Comparison of ENCODE assay signal across 18 cellular contexts in the genomic region with DNA sequence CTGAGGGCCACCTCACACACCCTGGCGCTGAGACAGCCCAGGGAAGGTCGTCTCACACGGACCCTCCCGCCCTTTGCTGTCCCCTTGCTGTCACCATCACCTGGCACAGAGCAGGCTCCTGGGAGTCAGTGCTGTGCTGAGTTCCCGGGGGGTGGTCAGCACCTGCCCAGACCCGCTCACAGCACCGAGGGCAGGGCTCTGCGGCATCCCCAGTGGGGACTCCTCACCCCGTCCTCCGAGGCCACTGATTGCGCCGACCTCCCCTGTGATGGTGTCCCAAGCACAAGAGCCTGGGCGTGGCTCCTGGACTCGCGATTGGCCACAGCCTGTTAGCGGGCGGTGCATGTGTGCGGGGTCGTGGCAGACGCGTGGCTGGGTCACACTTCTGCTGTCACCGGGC.
DNase-seq lines count a peak whose midpoint lies in the region; ATAC-seq lines count a peak whose summit lies in the region.
"Had no signal": no experiment of that assay in that cellular context is flagged by ENCODE, and none has a peak within 500 bp of the region (broad histone marks: within the 10 kb centered on the region; RNA-seq: fewer than 3 reads in every experiment).

No MANE protein-coding gene starts in this region.

- peaks cover 6% of the 10 kb centered on the region for H3K4me1 Mint-ChIP-seq in activated CD4-positive, alpha-beta T cell treated with anti-CD3 and anti-CD28 coated beads, Interleukin-2, amount 10 ng/mL, durations not matched to agents 24 days and 14 days
- H3K4me1 Mint-ChIP-seq in activated naive CD8-positive, alpha-beta T cell treated with anti-CD3 and anti-CD28 coated beads, Interleukin-2, amount 50 U/mL, for 24 hours, result peaks cover 33% of the 10 kb centered on the region
- peaks cover 77% of the 10 kb centered on the region for H3K4me1 Mint-ChIP-seq in stimulated activated memory B cell treated with anti-CD40 and anti-IgM and Interleukin-4, amounts not matched to agents 10 μg/mL and 1 μg/mL and 100 μg/mL, for 72 hours

- H3K4me3 Mint-ChIP-seq in activated CD4-positive, alpha-beta T cell treated with anti-CD3 and anti-CD28 coated beads, Interleukin-2, amount 10 ng/mL, durations not matched to agents 24 days and 14 days, result no peak overlapping the region
- H3K4me3 Mint-ChIP-seq in activated naive CD8-positive, alpha-beta T cell treated with anti-CD3 and anti-CD28 coated beads, Interleukin-2, amount 50 U/mL, for 24 hours, result no peak overlapping the region
- no peak overlapping the region for H3K4me3 Mint-ChIP-seq in stimulated activated memory B cell treated with anti-CD40 and anti-IgM and Interleukin-4, amounts not matched to agents 10 μg/mL and 1 μg/mL and 100 μg/mL, for 72 hours
- H3K4me3 Mint-ChIP-seq: HFFc6 had no signal

- peaks cover 38% of the 10 kb centered on the region for H3K79me2 ChIP-seq in Karpas-422 (ENCODE audit: low read length)

- H3K9me3 Mint-ChIP-seq in activated CD4-positive, alpha-beta T cell treated with anti-CD3 and anti-CD28 coated beads, Interleukin-2, amount 10 ng/mL, durations not matched to agents 24 days and 14 days, result no peaks in the 10 kb centered on the region
- H3K9me3 Mint-ChIP-seq in activated naive CD8-positive, alpha-beta T cell treated with anti-CD3 and anti-CD28 coated beads, Interleukin-2, amount 50 U/mL, for 24 hours, result no peaks in the 10 kb centered on the region
- no peaks in the 10 kb centered on the region for H3K9me3 Mint-ChIP-seq in stimulated activated memory B cell treated with anti-CD40 and anti-IgM and Interleukin-4, amounts not matched to agents 10 μg/mL and 1 μg/mL and 100 μg/mL, for 72 hours
- H3K9me3 Mint-ChIP-seq: HFFc6 had no signal

- no peaks in the 10 kb centered on the region for H3K27me3 ChIP-seq in Karpas-422 (ENCODE audit: low read length)
- H3K27me3 ChIP-seq: SJSA1 had no signal

- H3K27ac ChIP-seq in Karpas-422 (ENCODE audit: low read length), result peak overlapping the region; percentile 96
- H3K27ac ChIP-seq: 22Rv1, PC-9, SJSA1 had no signal

- H2AFZ ChIP-seq in Karpas-422 (ENCODE audit: low read length), result no peak overlapping the region
- H2AFZ ChIP-seq: PC-9 had no signal

- peak overlapping the region; percentile 65 for H3K4me2 ChIP-seq in Karpas-422 (ENCODE audit: low read depth, low read length, poor library complexity, severe bottlenecking)
- H3K4me2 ChIP-seq: PC-9 had no signal

- peak overlapping the region; percentile 46 for H3K4me3 ChIP-seq in Karpas-422 (ENCODE audit: low read length)
- H3K4me3 ChIP-seq: PC-9, SJSA1 had no signal

- no peaks in the 10 kb centered on the region for H4K20me1 ChIP-seq in Karpas-422 (ENCODE audit: insufficient read depth, low read depth, low read length)

- DNase-seq in activated CD4-positive, alpha-beta T cell treated with anti-CD3 and anti-CD28 coated beads, Interleukin-2, amount 10 ng/mL, durations not matched to agents 24 days and 14 days, result no peak
- DNase-seq in activated CD4-positive, alpha-beta T cell treated with anti-CD3 and anti-CD28 coated beads, Interleukin-2, amount 50 U/mL, for 1 hour, result no peak
- no peak for DNase-seq in Karpas-422
- no peak for DNase-seq in activated naive CD8-positive, alpha-beta T cell treated with anti-CD3 and anti-CD28 coated beads, Interleukin-2, amount 50 U/mL, for 24 hours
- no peak for DNase-seq in NCI-H1048 (lab: John Stamatoyannopoulos, UW)
- no peak for DNase-seq in hippocampal formation (lab: John Stamatoyannopoulos, UW)
- DNase-seq in activated gamma-delta T cell treated with Interleukin-2 at 50 U/mL for 16 hours, result no peak
- DNase-seq: DMS 273 treated with DMSO at 0.1 percent for 48 hours, HFFc6, IMR-90, NCI-H1417 treated with DMSO at 0.1 percent for 48 hours, NCI-H2029, NCI-H2171, NCI-H774, PC-9 had no signal

- H3K36me3 Mint-ChIP-seq in activated CD4-positive, alpha-beta T cell treated with anti-CD3 and anti-CD28 coated beads, Interleukin-2, amount 10 ng/mL, durations not matched to agents 24 days and 14 days (ENCODE audit: low read depth), result peaks cover 36% of the 10 kb centered on the region
- peaks cover 39% of the 10 kb centered on the region for H3K36me3 Mint-ChIP-seq in activated naive CD8-positive, alpha-beta T cell treated with anti-CD3 and anti-CD28 coated beads, Interleukin-2, amount 50 U/mL, for 24 hours (ENCODE audit: low read depth)
- peaks cover 67% of the 10 kb centered on the region for H3K36me3 Mint-ChIP-seq in stimulated activated memory B cell treated with anti-CD40 and anti-IgM and Interleukin-4, amounts not matched to agents 10 μg/mL and 1 μg/mL and 100 μg/mL, for 72 hours

- no peaks in the 10 kb centered on the region for H3K9me3 ChIP-seq in Karpas-422 (ENCODE audit: low read length)
- H3K9me3 ChIP-seq: SJSA1 had no signal

- H3K36me3 ChIP-seq in Karpas-422 (ENCODE audit: insufficient read depth, low read length), result peaks cover 18% of the 10 kb centered on the region

- peak overlapping the region; percentile 4 for H3K27ac Mint-ChIP-seq in activated CD4-positive, alpha-beta T cell treated with anti-CD3 and anti-CD28 coated beads, Interleukin-2, amount 10 ng/mL, durations not matched to agents 24 days and 14 days
- peak overlapping the region; percentile 46 for H3K27ac Mint-ChIP-seq in activated naive CD8-positive, alpha-beta T cell treated with anti-CD3 and anti-CD28 coated beads, Interleukin-2, amount 50 U/mL, for 24 hours
- H3K27ac Mint-ChIP-seq in stimulated activated memory B cell treated with anti-CD40 and anti-IgM and Interleukin-4, amounts not matched to agents 10 μg/mL and 1 μg/mL and 100 μg/mL, for 72 hours, result peak overlapping the region; percentile 97
- H3K27ac Mint-ChIP-seq: HFFc6 had no signal

- intact Hi-C loops in activated CD4-positive, alpha-beta T cell treated with anti-CD3 and anti-CD28 coated beads, Interleukin-2, amount 10 ng/mL, durations not matched to agents 24 days and 14 days (cut with micrococcal nuclease), result no loop called here

- ATAC-seq in activated naive CD8-positive, alpha-beta T cell treated with anti-CD3 and anti-CD28 coated beads, Interleukin-2, amount 50 U/mL, for 24 hours, result no peak
- ATAC-seq in stimulated activated memory B cell treated with anti-CD40 and anti-IgM and Interleukin-4, amounts not matched to agents 10 μg/mL and 1 μg/mL and 100 μg/mL, for 72 hours, result no peak

- peaks cover 82% of the 10 kb centered on the region for H3K4me1 ChIP-seq in Karpas-422 (ENCODE audit: low read length)

- H3K9me2 ChIP-seq in Karpas-422 (replicated peaks; ENCODE audit: insufficient read depth, low read length), result no peaks in the 10 kb centered on the region

- no peaks in the 10 kb centered on the region for H3K27me3 Mint-ChIP-seq in activated CD4-positive, alpha-beta T cell treated with anti-CD3 and anti-CD28 coated beads, Interleukin-2, amount 10 ng/mL, durations not matched to agents 24 days and 14 days
- H3K27me3 Mint-ChIP-seq in activated naive CD8-positive, alpha-beta T cell treated with anti-CD3 and anti-CD28 coated beads, Interleukin-2, amount 50 U/mL, for 24 hours, result no peaks in the 10 kb centered on the region
- no peaks in the 10 kb centered on the region for H3K27me3 Mint-ChIP-seq in stimulated activated memory B cell treated with anti-CD40 and anti-IgM and Interleukin-4, amounts not matched to agents 10 μg/mL and 1 μg/mL and 100 μg/mL, for 72 hours

- peak overlapping the region; percentile 71 for H3K9ac ChIP-seq in Karpas-422 (ENCODE audit: low read length)

Comparison
In these comparisons a context has a peak if more than half of its experiments do, and no peak if none do; other contexts are left out.
1. H3K27ac Mint-ChIP-seq: peak in every context shown above with its lines; median percentile 97 in stimulated activated memory B cell treated with anti-CD40 and anti-IgM and Interleukin-4, amounts not matched to agents 10 μg/mL and 1 μg/mL and 100 μg/mL, for 72 hours; 46 in activated naive CD8-positive, alpha-beta T cell treated with anti-CD3 and anti-CD28 coated beads, Interleukin-2, amount 50 U/mL, for 24 hours; 4 in activated CD4-positive, alpha-beta T cell treated with anti-CD3 and anti-CD28 coated beads, Interleukin-2, amount 10 ng/mL, durations not matched to agents 24 days and 14 days.